ENCODE assay signal across 12 cellular contexts in genomic region chr10:73759512-73760115, GRCh38. TPM values are rescaled to one million over a fixed set of nuclear protein-coding genes. Genes with fewer than 3 reads are reported as not detected.
DNase-seq lines count a peak whose midpoint lies in the region; ATAC-seq and TF ChIP-seq lines count a peak whose summit lies in the region.
"Had no signal": no experiment of that assay in that cellular context is flagged by ENCODE, and none has a peak within 500 bp of the region (broad histone marks: within the 10 kb centered on the region; RNA-seq: fewer than 3 reads in every experiment).

No MANE protein-coding gene starts in this region.

- intact Hi-C loops in CD8-positive, alpha-beta T cell (cut with DNase I, micrococcal nuclease) = loop anchor here (2.0 kb wide), 1 partner anchor 15 kb away; the partner anchor contains the start of gene SEC24C (in 2 of the 2)
- intact Hi-C loops in left colon (cut with DNase I, micrococcal nuclease) = no loop called here

- peaks cover 47% of the 10 kb centered on the region for H3K36me3 ChIP-seq in CD8-positive, alpha-beta T cell (ENCODE audit: insufficient read depth, low read length)

- POLR2A ChIA-PET in CD8-positive, alpha-beta T cell (lab: Charles Lee) = interaction anchor here (0.8 to 2.9 kb wide), 13 partner anchors 9 to 120 kb away, joined by 3 to 28 read pairs (median 3); partner anchors contain the start of genes CHCHD1 and SEC24C

- CTCF ChIA-PET in CD8-positive, alpha-beta T cell (lab: Charles Lee) = interaction anchor here (0.7 to 3.3 kb wide), 5 partner anchors 10 to 182 kb away, joined by 3 to 19 read pairs (median 3); a partner anchor contains a TSS

- H3K27ac Mint-ChIP-seq in CD8-positive, alpha-beta T cell = peak overlapping the region; percentile 91

- ATAC-seq in CD8-positive, alpha-beta T cell = peak; percentile 90
- ATAC-seq in HG02885 (IDR thresholded peaks at IDR 0.05; ENCODE audit: poor library complexity, unreplicated experiment) (peak; percentile 54), left colon (no peak), HG03378 (IDR thresholded peaks at IDR 0.05; ENCODE audit: unreplicated experiment) (no peak)

- no peaks in the 10 kb centered on the region for H3K9me3 Mint-ChIP-seq in CD8-positive, alpha-beta T cell
- H3K9me3 Mint-ChIP-seq: brain had no signal

- no peaks in the 10 kb centered on the region for H3K27me3 ChIP-seq in CD8-positive, alpha-beta T cell (ENCODE audit: insufficient read depth, low read length)

- H3K4me1 ChIP-seq in CD8-positive, alpha-beta T cell (ENCODE audit: insufficient read depth, low read length) = peaks cover 29% of the 10 kb centered on the region

- H3K36me3 Mint-ChIP-seq in CD8-positive, alpha-beta T cell = peaks cover 75% of the 10 kb centered on the region

- no peaks in the 10 kb centered on the region for H3K9me3 ChIP-seq in CD8-positive, alpha-beta T cell (ENCODE audit: low read length)

- H3K4me1 Mint-ChIP-seq in CD8-positive, alpha-beta T cell (ENCODE audit: low read depth) = peaks cover 66% of the 10 kb centered on the region

- H3K27me3 Mint-ChIP-seq in CD8-positive, alpha-beta T cell (ENCODE audit: low read depth) = no peaks in the 10 kb centered on the region
- H3K27me3 Mint-ChIP-seq: brain had no signal

- peak overlapping the region; percentile 44 for H3K27ac ChIP-seq in CD8-positive, alpha-beta T cell (ENCODE audit: low read depth, low read length)

- peak in 6 of 7 experiments; percentile 43 to 90 (median 63) for DNase-seq in CD8-positive, alpha-beta T cell
- DNase-seq in T-helper 9 cell (peak; percentile 54), iPS-NIHi11 (ENCODE audit: low spot score) (peak; percentile 36), NCI-H524 treated with DMSO at 0.1 percent for 48 hours (lab: John Stamatoyannopoulos, UW) (no peak), GM19238 (ENCODE audit: insufficient read length, low spot score) (no peak), left colon (no peak)
- DNase-seq: Calu3, retina, substantia nigra had no signal

- peak overlapping the region; percentile 64 for H3K4me3 Mint-ChIP-seq in CD8-positive, alpha-beta T cell
- H3K4me3 Mint-ChIP-seq: brain had no signal

- no peak for TF ChIP-seq CTCF in CD8-positive, alpha-beta T cell (IDR thresholded peaks at IDR 0.05)

- no peak overlapping the region for H3K4me3 ChIP-seq in CD8-positive, alpha-beta T cell (ENCODE audit: low read depth, low read length)

RNA-seq across cellular contexts. Expression of gene SEC24C, which starts 15.4 kb away (rescaled TPM):
- 10 to 100 TPM; 76.9 to 78.6 TPM for total RNA-seq in CD8-positive, alpha-beta T cell
- total RNA-seq in left colon = 10 to 100 TPM; 65.1 to 75.5 TPM

RNA-seq across cellular contexts. Expression of gene CHCHD1, which starts 22.2 kb away (rescaled TPM):
- total RNA-seq in CD8-positive, alpha-beta T cell = 1 to 10 TPM; 7.2 to 8.1 TPM
- total RNA-seq in left colon = 10 to 100 TPM; 26.0 to 28.5 TPM

RNA-seq across cellular contexts. Expression of gene ZSWIM8, which starts 25.8 kb away (rescaled TPM):
- 10 to 100 TPM; 68.2 to 72.4 TPM for total RNA-seq in CD8-positive, alpha-beta T cell
- total RNA-seq in left colon = 10 to 100 TPM; 60.4 to 67.1 TPM

RNA-seq across cellular contexts. Expression of gene NDST2, which starts 51.8 kb away (rescaled TPM):
- 100 to 1,000 TPM; 152 to 154 TPM for total RNA-seq in CD8-positive, alpha-beta T cell
- total RNA-seq in left colon = 10 to 100 TPM; 21.4 to 24.3 TPM

Comparison
In these comparisons a context has a peak if more than half of its experiments do, and no peak if none do; other contexts are left out.
1. ATAC-seq: peak in CD8-positive, alpha-beta T cell (single experiment) and HG02885 (single experiment); none in left colon (single experiment) and HG03378 (single experiment).
2. DNase-seq: peak in CD8-positive, alpha-beta T cell (6 of 7), T-helper 9 cell (single experiment) and iPS-NIHi11 (single experiment); none in NCI-H524 treated with DMSO at 0.1 percent for 48 hours (single experiment), GM19238 (single experiment) and left colon (0 of 2).
3. intact Hi-C loops: an anchor here in CD8-positive, alpha-beta T cell (2.0 kb wide); none called in left colon.